Comparison of ENCODE assay signal across 8 cellular contexts in genomic region chr3:127652246-127652995, GRCh38. TPM values are rescaled to one million over a fixed set of nuclear protein-coding genes. Genes with fewer than 3 reads are reported as not detected.
DNase-seq lines count a peak whose midpoint lies in the region; TF ChIP-seq lines count a peak whose summit lies in the region.

No MANE protein-coding gene starts in this region.

- no peaks in the 10 kb centered on the region for H3K36me3 ChIP-seq in osteoblast (ENCODE audit: insufficient read depth, low read length)

- TF ChIP-seq CTCF in AG04450 (IDR thresholded peaks at IDR 0.05; ENCODE audit: low read depth, low read length) (peak; percentile 89), osteoblast (IDR thresholded peaks at IDR 0.05; ENCODE audit: extremely low read depth, low read depth, low read length) (peak; percentile 90)

- H3K9me3 ChIP-seq in AG04450 (ENCODE audit: control insufficient read depth, insufficient read depth, low read length), result no peaks in the 10 kb centered on the region
- H3K9me3 ChIP-seq in osteoblast (ENCODE audit: low read depth, low read length), result no peaks in the 10 kb centered on the region

- CTCF ChIA-PET in AG04450 (lab: Charles Lee), result interaction anchor here (0.5 to 4.7 kb wide), 25 partner anchors 9 to 415 kb away, joined by 3 to 23 read pairs (median 4); partner anchors contain the start of gene KBTBD12

- H3K27me3 ChIP-seq in AG04450 (ENCODE audit: control insufficient read depth, insufficient read depth, low read length) (peaks cover 2% of the 10 kb centered on the region), osteoblast (ENCODE audit: insufficient read depth, low read length) (peaks cover 8% of the 10 kb centered on the region)

- H4K20me1 ChIP-seq in osteoblast (ENCODE audit: insufficient read depth, low read length), result no peaks in the 10 kb centered on the region

- H3K4me3 ChIP-seq in AG04450 (ENCODE audit: low read depth, low read length), result no peak overlapping the region
- H3K4me3 ChIP-seq in osteoblast (ENCODE audit: insufficient read depth, low read length), result no peak overlapping the region

- no peak overlapping the region for H3K27ac ChIP-seq in AG04450 (ENCODE audit: low read depth, low read length)
- H3K27ac ChIP-seq in osteoblast (ENCODE audit: low read depth, low read length), result no peak overlapping the region

- H3K4me2 ChIP-seq in osteoblast (ENCODE audit: insufficient read depth, low read length), result no peak overlapping the region

- H3K4me1 ChIP-seq in osteoblast (ENCODE audit: insufficient read depth, low read length), result peaks cover 5% of the 10 kb centered on the region

- POLR2A ChIA-PET in AG04450 (lab: Yijun Ruan, JAX), result no interaction called here

- H2AFZ ChIP-seq in osteoblast (ENCODE audit: low read length), result no peak overlapping the region

- H3K79me2 ChIP-seq in osteoblast (ENCODE audit: insufficient read depth, low read length), result no peaks in the 10 kb centered on the region

- no peak for DNase-seq in AG04450 (ENCODE audit: low read depth, low spot score)
- peak; percentile 72 for DNase-seq in GM03348 (ENCODE audit: low spot score)
- DNase-seq in NCI-H146 (lab: John Stamatoyannopoulos, UW), result peak; percentile 56
- DNase-seq in activated CD4-positive, alpha-beta T cell treated with anti-CD3 and anti-CD28 coated beads, Interleukin-2, amount 50 U/mL, for 48 hours, result peak; percentile 33 to 50
- peak; percentile 49 for DNase-seq in globus pallidus (ENCODE audit: low spot score)
- peak; percentile 91 for DNase-seq in osteoblast (ENCODE audit: insufficient read length, low spot score, missing footprints)
- no peak for DNase-seq in ureter (ENCODE audit: low spot score)
- no peak for DNase-seq in NCI-H446 treated with DMSO at 0.1 percent for 48 hours (lab: John Stamatoyannopoulos, UW)

RNA-seq across cellular contexts. Expression of gene ABTB1, which starts 20.3 kb away (rescaled TPM):
- polyA plus RNA-seq in AG04450 (2011; rRNA removed), result 15.5 and 19.5 TPM in 2 replicates
- 22.1 and 30.5 TPM in 2 replicates for polyA minus RNA-seq in AG04450 (2011; rRNA and poly(A)+ RNA removed)
- total RNA-seq in osteoblast, result 14.7 and 17.7 TPM in 2 replicates
- 20.7 TPM for total RNA-seq in ureter

RNA-seq across cellular contexts. Expression of gene PODXL2, which starts 23.4 kb away (rescaled TPM):
- 1.5 and 1.9 TPM in 2 replicates for polyA plus RNA-seq in AG04450 (2011; rRNA removed)
- polyA minus RNA-seq in AG04450 (2011; rRNA and poly(A)+ RNA removed), result 0.32 and 0.39 TPM in 2 replicates
- total RNA-seq in osteoblast (0.36 and 0.59 TPM in 2 replicates), ureter (15.9 TPM)

RNA-seq across cellular contexts. Expression of gene MCM2, which starts 54.2 kb away (rescaled TPM):
- 12.2 and 12.5 TPM in 2 replicates for polyA plus RNA-seq in AG04450 (2011; rRNA removed)
- polyA minus RNA-seq in AG04450 (2011; rRNA and poly(A)+ RNA removed), result 24.8 and 29.7 TPM in 2 replicates
- total RNA-seq in osteoblast (14.5 and 15.3 TPM in 2 replicates), ureter (12.2 TPM)

Comparison
In these comparisons a context has a peak if more than half of its experiments do, and no peak if none do; other contexts are left out.
1. DNase-seq: peak in GM03348 (single experiment), NCI-H146 (single experiment), activated CD4-positive, alpha-beta T cell treated with anti-CD3 and anti-CD28 coated beads, Interleukin-2, amount 50 U/mL, for 48 hours (2 of 2), globus pallidus (single experiment) and osteoblast (single experiment); none in AG04450 (single experiment), ureter (single experiment) and NCI-H446 treated with DMSO at 0.1 percent for 48 hours (single experiment).
2. RNA of gene PODXL2, which starts 23.4 kb away (total RNA-seq): 15.9 TPM in ureter (single experiment); 0.36 to 0.59 TPM in osteoblast; every median in the first group is over 10 times any median in the second.